In genomic region chr1:66446261-66447001, GRCh38 we compare ENCODE assay signal across 8 cellular contexts.
DNase-seq lines count a peak whose midpoint lies in the region; ATAC-seq, FAIRE-seq and TF ChIP-seq lines count a peak whose summit lies in the region.

No MANE protein-coding gene starts in this region.

- no peak overlapping the region for H3K9ac ChIP-seq in neural progenitor cell

- DNase-seq in DMS114 treated with DMSO at 0.1 percent for 48 hours (lab: John Stamatoyannopoulos, UW; ENCODE audit: unreplicated experiment) (peak; percentile 65), GM19239 (ENCODE audit: insufficient read length, low spot score) (peak; percentile 48), NCI-H2227 treated with DMSO at 0.1 percent for 48 hours (lab: John Stamatoyannopoulos, UW) (peak; percentile 69), fibroblast of pulmonary artery (ENCODE audit: low read depth) (peak; percentile 87), neural progenitor cell (ENCODE audit: low spot score) (peak; percentile 76)
- peak; percentile 9 for DNase-seq in activated CD4-positive, alpha-beta T cell treated with anti-CD3 and anti-CD28 coated beads, Interleukin-2, amount 50 U/mL, for 1 hour
- DNase-seq in stimulated activated CD8-positive, alpha-beta memory T cell treated with anti-CD3 and anti-CD28 coated beads, Interleukin-4, amount 100 ng/mL, for 48 hours = no peak

- peak overlapping the region; percentile 90 for H2AFZ ChIP-seq in neural progenitor cell (replicated peaks)

- FAIRE-seq in GM19239 (lab: Jason Lieb, UNC) = no peak

- H4K20me1 ChIP-seq in neural progenitor cell (ENCODE audit: low read depth) = no peaks in the 10 kb centered on the region

- H3K27ac ChIP-seq in neural progenitor cell = no peak overlapping the region

- H3K9me3 ChIP-seq in neural progenitor cell (ENCODE audit: low read depth) = no peaks in the 10 kb centered on the region

- H3K4me2 ChIP-seq in neural progenitor cell = no peak overlapping the region

- peaks cover 8% of the 10 kb centered on the region for H3F3A ChIP-seq in neural progenitor cell (ENCODE audit: low read depth)

- no peaks in the 10 kb centered on the region for H3K36me3 Mint-ChIP-seq in neural progenitor cell

- H3K36me3 ChIP-seq in neural progenitor cell = no peaks in the 10 kb centered on the region

- peaks cover 14% of the 10 kb centered on the region for H3K4me1 Mint-ChIP-seq in neural progenitor cell

- H3K27me3 Mint-ChIP-seq in neural progenitor cell (ENCODE audit: insufficient read depth, low read depth) = no peaks in the 10 kb centered on the region

- H3K9me3 Mint-ChIP-seq in neural progenitor cell = no peaks in the 10 kb centered on the region

- H3K4me3 ChIP-seq in fibroblast of pulmonary artery (replicated peaks; ENCODE audit: low read depth, low read length) = no peak overlapping the region
- H3K4me3 ChIP-seq in neural progenitor cell = no peak overlapping the region

- no peak overlapping the region for H3K4me3 Mint-ChIP-seq in neural progenitor cell

- no peaks in the 10 kb centered on the region for H3K4me1 ChIP-seq in neural progenitor cell

- TF ChIP-seq CTCF in fibroblast of pulmonary artery (IDR thresholded peaks at IDR 0.05; ENCODE audit: low read length, missing control alignments) = peak; percentile 83
- TF ChIP-seq CTCF in neural progenitor cell (IDR thresholded peaks at IDR 0.05) = peak; percentile 87

- no peaks in the 10 kb centered on the region for H3K27me3 ChIP-seq in neural progenitor cell

- no peak overlapping the region for H3K27ac Mint-ChIP-seq in neural progenitor cell

- ATAC-seq in HG03175 (IDR thresholded peaks at IDR 0.05; ENCODE audit: unreplicated experiment) = peak; percentile 50

- H3K79me2 ChIP-seq in neural progenitor cell (ENCODE audit: low read depth) = no peaks in the 10 kb centered on the region
